18 cellular contexts compared by ENCODE assay signal in the genomic region with DNA sequence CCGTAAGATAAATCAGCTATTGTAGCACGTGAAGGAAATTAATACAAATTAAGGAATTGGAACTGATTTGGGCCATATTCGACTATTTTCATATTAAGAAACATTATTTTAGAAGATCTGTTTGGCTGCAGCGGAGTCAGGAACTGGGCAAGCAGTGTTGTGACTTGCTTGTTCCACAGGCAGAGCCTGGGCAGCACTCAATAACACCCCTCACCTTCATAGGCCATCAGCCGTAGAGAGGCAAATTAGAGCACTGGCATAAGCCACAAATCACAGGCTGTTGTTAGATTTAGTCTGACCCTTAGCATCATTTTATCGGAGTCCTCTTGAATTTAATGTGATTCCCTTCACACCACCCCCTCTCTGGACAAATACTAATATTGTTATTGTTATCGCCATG.
DNase-seq lines count a peak whose midpoint lies in the region; ATAC-seq and TF ChIP-seq lines count a peak whose summit lies in the region.
"Had no signal": no experiment of that assay in that cellular context is flagged by ENCODE, and none has a peak within 500 bp of the region (broad histone marks: within the 10 kb centered on the region; RNA-seq: fewer than 3 reads in every experiment).

No MANE protein-coding gene starts in this region.

- peak overlapping the region; percentile 94 for H3K27ac Mint-ChIP-seq in neural progenitor cell
- H3K27ac Mint-ChIP-seq: CD8-positive, alpha-beta T cell had no signal

- intact Hi-C loops in Right ventricle myocardium inferior (cut with DNase I): no loop called here
- intact Hi-C loops in cardiac septum (cut with DNase I): no loop called here
- intact Hi-C loops in heart right ventricle (cut with DNase I): loop anchor here in 1 of 10 donors (10.0 kb wide), 1 partner anchor 153 kb away; no protein-coding TSS in a partner anchor

- H3K27ac ChIP-seq in heart right ventricle (peak overlapping the region in 6 of 10 donors; percentile 5 to 46 (median 18)), neural progenitor cell (no peak overlapping the region)
- H3K27ac ChIP-seq: HL-60 had no signal

- peaks cover 20% of the 10 kb centered on the region for H3F3A ChIP-seq in neural progenitor cell (ENCODE audit: low read depth)

- 77 to 80% methylated on average over 7 of the region's 7 CpGs for WGBS in heart right ventricle, 2 donors

- no peak overlapping the region for H3K4me3 Mint-ChIP-seq in neural progenitor cell
- H3K4me3 Mint-ChIP-seq: CD8-positive, alpha-beta T cell; IgD-negative memory B cell had no signal

- H3K9me3 ChIP-seq in heart right ventricle (no peaks in the 10 kb centered on the region), neural progenitor cell (ENCODE audit: low read depth) (no peaks in the 10 kb centered on the region), MG63 (no peaks in the 10 kb centered on the region)
- H3K9me3 ChIP-seq: HAP-1 had no signal

- TF ChIP-seq CTCF in heart right ventricle (IDR thresholded peaks at IDR 0.05) (no peak), neural progenitor cell (IDR thresholded peaks at IDR 0.05) (no peak)

- no peak overlapping the region for H3K4me2 ChIP-seq in neural progenitor cell

- H3K4me1 ChIP-seq in heart right ventricle: peaks cover 0 to 62% (median 33%) of the 10 kb centered on the region in 9 donors
- peaks cover 34% of the 10 kb centered on the region for H3K4me1 ChIP-seq in neural progenitor cell
- H3K4me1 ChIP-seq: HAP-1 had no signal

- no peak overlapping the region for H3K9ac ChIP-seq in neural progenitor cell

- H4K20me1 ChIP-seq in neural progenitor cell (ENCODE audit: low read depth): peaks cover 81% of the 10 kb centered on the region

- H3K36me3 ChIP-seq in heart right ventricle (peaks cover 0 to 22% (median 0%) of the 10 kb centered on the region in 9 donors), neural progenitor cell (no peaks in the 10 kb centered on the region), MG63 (no peaks in the 10 kb centered on the region)

- no peaks in the 10 kb centered on the region for H3K9me3 Mint-ChIP-seq in neural progenitor cell
- H3K9me3 Mint-ChIP-seq: CD8-positive, alpha-beta T cell had no signal

- ATAC-seq in Right ventricle myocardium inferior: peak; percentile 53
- ATAC-seq in heart right ventricle: peak in 7 of 8 donors; percentile 11 to 79 (median 72)
- ATAC-seq in GM18909 (IDR thresholded peaks at IDR 0.05; ENCODE audit: poor library complexity, unreplicated experiment): no peak
- ATAC-seq: CD8-positive, alpha-beta T cell had no signal

- peaks cover 78% of the 10 kb centered on the region for H3K4me1 Mint-ChIP-seq in neural progenitor cell
- H3K4me1 Mint-ChIP-seq: IgD-negative memory B cell had no signal

- peaks cover 100% of the 10 kb centered on the region for H3K79me2 ChIP-seq in neural progenitor cell (ENCODE audit: low read depth)

- peaks cover 16% of the 10 kb centered on the region for H3K36me3 Mint-ChIP-seq in neural progenitor cell
- H3K36me3 Mint-ChIP-seq: CD8-positive, alpha-beta T cell; IgD-negative memory B cell had no signal

- no peak for DNase-seq in Right ventricle myocardium inferior (ENCODE audit: missing footprints)
- no peak for DNase-seq in cardiac septum (ENCODE audit: low spot score)
- DNase-seq in heart right ventricle: no peak
- no peak for DNase-seq in neural progenitor cell (ENCODE audit: low spot score)
- no peak for DNase-seq in activated CD4-positive, alpha-beta T cell treated with anti-CD3 and anti-CD28 coated beads, Interleukin-2, amount 50 U/mL, for 48 hours
- no peak for DNase-seq in MG63
- DNase-seq in SK-N-DZ (ENCODE audit: low spot score): no peak
- DNase-seq: 8988T; CD8-positive, alpha-beta T cell; DMS79 treated with DMSO at 0.1 percent for 48 hours; NCI-H1930; NCI-H446; OCI-M1; RPMI8226 had no signal

- no peaks in the 10 kb centered on the region for H3K27me3 ChIP-seq in heart right ventricle
- no peaks in the 10 kb centered on the region for H3K27me3 ChIP-seq in neural progenitor cell
- H3K27me3 ChIP-seq in MG63: no peaks in the 10 kb centered on the region; the same call in 1 of the 2 replicates

- peaks cover 5% of the 10 kb centered on the region for H3K27me3 Mint-ChIP-seq in neural progenitor cell (ENCODE audit: insufficient read depth, low read depth)
- H3K27me3 Mint-ChIP-seq: IgD-negative memory B cell had no signal

- no peak overlapping the region for H3K4me3 ChIP-seq in heart right ventricle
- no peak overlapping the region for H3K4me3 ChIP-seq in neural progenitor cell
- H3K4me3 ChIP-seq in MG63: no peak overlapping the region
- H3K4me3 ChIP-seq: HAP-1 had no signal

- no peak overlapping the region for H2AFZ ChIP-seq in neural progenitor cell (replicated peaks)
